15 cellular contexts compared by ENCODE assay signal in the genomic region with DNA sequence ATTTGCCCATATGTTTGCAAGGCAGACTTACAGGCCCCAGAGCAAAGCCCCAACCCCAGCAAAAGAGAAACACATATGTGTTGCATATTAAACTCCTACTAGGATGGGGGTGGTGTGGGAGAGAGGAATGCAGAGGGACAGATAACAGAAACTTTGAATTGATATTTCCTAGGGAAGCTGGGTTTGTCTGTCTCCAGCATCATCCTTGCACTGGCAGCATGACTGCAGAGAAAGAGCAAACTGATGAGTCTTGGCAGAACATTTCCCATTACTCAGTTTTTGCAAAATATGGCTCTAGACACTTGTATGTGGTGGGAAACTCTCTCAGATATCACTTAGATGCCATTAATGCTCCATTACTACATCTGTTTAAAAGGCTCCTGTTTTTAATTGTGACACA. TPM values are rescaled to one million over a fixed set of nuclear protein-coding genes. Genes with fewer than 3 reads are reported as not detected.
DNase-seq lines count a peak whose midpoint lies in the region; ATAC-seq and TF ChIP-seq lines count a peak whose summit lies in the region.
"Had no signal": no experiment of that assay in that cellular context is flagged by ENCODE, and none has a peak within 500 bp of the region (broad histone marks: within the 10 kb centered on the region; RNA-seq: fewer than 3 reads in every experiment).

No MANE protein-coding gene starts in this region.

- H3K36me3 Mint-ChIP-seq in osteocyte (ENCODE audit: unreplicated experiment), result no peaks in the 10 kb centered on the region
- H3K36me3 Mint-ChIP-seq: CD8-positive, alpha-beta T cell had no signal

- no peaks in the 10 kb centered on the region for H3K9me3 Mint-ChIP-seq in osteocyte (ENCODE audit: unreplicated experiment)
- H3K9me3 Mint-ChIP-seq: CD8-positive, alpha-beta T cell had no signal

- ATAC-seq in heart left ventricle (peak; percentile 12 to 61 (median 22)), left cardiac atrium (no peak), psoas muscle (no peak)
- ATAC-seq: CD8-positive, alpha-beta T cell had no signal

- DNase-seq in heart left ventricle (no peak), left cardiac atrium (no peak), right atrium auricular region (ENCODE audit: low spot score) (no peak), psoas muscle (no peak), vagina (ENCODE audit: extremely low spot score in 2 of 2) (no peak), NCI-H510A (lab: John Stamatoyannopoulos, UW) (no peak), osteocyte (ENCODE audit: extremely low spot score, unreplicated experiment) (no peak), SHP77 treated with DMSO at 0.1 percent for 48 hours (lab: John Stamatoyannopoulos, UW) (no peak)
- DNase-seq: CD8-positive, alpha-beta T cell; NCI-H1105; NCI-H1694 treated with DMSO at 0.1 percent for 48 hours; NCI-H69 had no signal

- H3K4me1 Mint-ChIP-seq in osteocyte (ENCODE audit: unreplicated experiment), result no peaks in the 10 kb centered on the region

- H3K36me3 ChIP-seq in heart left ventricle (no peaks in the 10 kb centered on the region), right atrium auricular region (no peaks in the 10 kb centered on the region), psoas muscle (ENCODE audit: insufficient read depth in 1 of 2, low read depth in 1 of 2) (no peaks in the 10 kb centered on the region), vagina (no peaks in the 10 kb centered on the region)
- H3K36me3 ChIP-seq: HAP-1 had no signal

- intact Hi-C loops in heart left ventricle (cut with DNase I), result loop anchor here in 1 of 10 donors (10.0 kb wide), 1 partner anchor 189 kb away; no protein-coding TSS in a partner anchor
- intact Hi-C loops in left cardiac atrium (cut with DNase I), result no loop called here
- intact Hi-C loops in psoas muscle (cut with DNase I), result no loop called here
- intact Hi-C loops in vagina (cut with DNase I), result no loop called here

- H3K27me3 Mint-ChIP-seq in osteocyte (ENCODE audit: unreplicated experiment), result peaks cover 4% of the 10 kb centered on the region

- H3K27me3 ChIP-seq in heart left ventricle, result no peaks in the 10 kb centered on the region
- H3K27me3 ChIP-seq in right atrium auricular region, result no peaks in the 10 kb centered on the region
- no peaks in the 10 kb centered on the region for H3K27me3 ChIP-seq in psoas muscle (ENCODE audit: insufficient read depth in 3 of 3, low read length in 2 of 3)
- H3K27me3 ChIP-seq in vagina, result no peaks in the 10 kb centered on the region

- H3K4me3 ChIP-seq in heart left ventricle (no peak overlapping the region), right atrium auricular region (no peak overlapping the region), psoas muscle (no peak overlapping the region), vagina (no peak overlapping the region)
- H3K4me3 ChIP-seq: HAP-1 had no signal

- TF ChIP-seq POLR2A in heart left ventricle (IDR thresholded peaks at IDR 0.05) (no peak), vagina (IDR thresholded peaks at IDR 0.05) (no peak)

- no peak for TF ChIP-seq CTCF in heart left ventricle (IDR thresholded peaks at IDR 0.05)
- TF ChIP-seq CTCF in right atrium auricular region (IDR thresholded peaks at IDR 0.05), result no peak
- no peak for TF ChIP-seq CTCF in psoas muscle (IDR thresholded peaks at IDR 0.05)
- TF ChIP-seq CTCF in vagina (IDR thresholded peaks at IDR 0.05), result no peak
- TF ChIP-seq CTCF in osteocyte (IDR thresholded peaks at IDR 0.05), result no peak

- H3K4me1 ChIP-seq in heart left ventricle (peaks cover 0 to 14% (median 0%) of the 10 kb centered on the region in 12 donors), right atrium auricular region (no peaks in the 10 kb centered on the region), psoas muscle (no peaks in the 10 kb centered on the region), vagina (no peaks in the 10 kb centered on the region)
- H3K4me1 ChIP-seq: HAP-1 had no signal

- no peak overlapping the region for H3K4me3 Mint-ChIP-seq in osteocyte (ENCODE audit: unreplicated experiment)
- H3K4me3 Mint-ChIP-seq: CD8-positive, alpha-beta T cell had no signal

- no peak overlapping the region for H3K27ac Mint-ChIP-seq in osteocyte (ENCODE audit: unreplicated experiment)
- H3K27ac Mint-ChIP-seq: CD8-positive, alpha-beta T cell had no signal

- peak overlapping the region in 9 of 12 donors; percentile 30 to 77 (median 52) for H3K27ac ChIP-seq in heart left ventricle
- peak overlapping the region; percentile 48 to 74 for H3K27ac ChIP-seq in right atrium auricular region
- H3K27ac ChIP-seq in psoas muscle, result peak overlapping the region; percentile 36
- peak overlapping the region; percentile 67 for H3K27ac ChIP-seq in vagina
- H3K27ac ChIP-seq: HL-60 had no signal

- H3K9me3 ChIP-seq in heart left ventricle, result no peaks in the 10 kb centered on the region
- no peaks in the 10 kb centered on the region for H3K9me3 ChIP-seq in right atrium auricular region
- no peaks in the 10 kb centered on the region for H3K9me3 ChIP-seq in psoas muscle
- H3K9me3 ChIP-seq in vagina, result no peaks in the 10 kb centered on the region
- H3K9me3 ChIP-seq: HAP-1 had no signal

RNA-seq across cellular contexts. Expression of a gene that starts 43.8 kb away (rescaled TPM):
- total RNA-seq in heart left ventricle (10 to 100 TPM; 12.1 to 25.1 (median 16.7) TPM), left cardiac atrium (10 to 100 TPM; 16.7 to 17.7 TPM), right atrium auricular region (10 to 100 TPM; 12.5 to 20.0 TPM), psoas muscle (1 to 10 TPM; 2.1 to 5.4 (median 3.8) TPM), vagina (13.0 TPM), osteocyte (1.2 and 1.8 TPM in 2 replicates)
- polyA plus RNA-seq in heart left ventricle (10 to 100 TPM in 1 of 2 donors, 1 to 10 TPM in 1; 4.0 to 13.1 TPM), psoas muscle (1 to 10 TPM in 1 of 3 donors, under 1 TPM in 2; 0.81 to 2.6 (median 1.00) TPM)
- total RNA-seq: CD8-positive, alpha-beta T cell; LHCN-M2 had no signal

Comparison
In these comparisons a context has a peak if more than half of its experiments do, and no peak if none do; other contexts are left out.
1. ATAC-seq: peak in heart left ventricle (4 of 4); none in left cardiac atrium (0 of 2) and psoas muscle (0 of 4).
2. Peak in every context shown above with its lines, with median percentiles within 50 percentile points of each other: H3K27ac ChIP-seq.